1 cellular context compared by ENCODE assay signal in the genomic region with DNA sequence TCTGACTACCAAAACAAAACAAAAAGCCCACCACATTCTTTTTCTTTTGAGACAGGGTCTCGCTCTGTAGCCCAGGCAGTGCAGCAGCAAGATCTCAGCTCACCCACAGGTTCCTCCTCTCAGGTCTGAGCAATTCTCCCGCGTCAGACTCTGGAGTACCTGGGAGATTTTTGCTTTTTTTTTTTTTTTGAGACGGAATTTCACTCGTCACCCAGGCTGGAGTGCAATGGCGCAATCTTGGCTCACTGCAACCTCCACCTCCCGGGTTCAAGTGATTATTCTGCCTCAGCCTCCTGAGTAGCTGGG.
TF ChIP-seq lines count a peak whose summit lies in the region.

No MANE protein-coding gene starts in this region.

TF ChIP-seq in HepG2, 621 proteins besides CTCF, POLR2A, EP300 and RAD21:
- TF ChIP-seq ZNF441 (CRISPR knock-in tag; IDR thresholded peaks at IDR 0.05; ENCODE audit: borderline replicate concordance) = 0 out of 2 replicates have a peak, but pooled peaks have one; percentile 40
